In the genomic region with DNA sequence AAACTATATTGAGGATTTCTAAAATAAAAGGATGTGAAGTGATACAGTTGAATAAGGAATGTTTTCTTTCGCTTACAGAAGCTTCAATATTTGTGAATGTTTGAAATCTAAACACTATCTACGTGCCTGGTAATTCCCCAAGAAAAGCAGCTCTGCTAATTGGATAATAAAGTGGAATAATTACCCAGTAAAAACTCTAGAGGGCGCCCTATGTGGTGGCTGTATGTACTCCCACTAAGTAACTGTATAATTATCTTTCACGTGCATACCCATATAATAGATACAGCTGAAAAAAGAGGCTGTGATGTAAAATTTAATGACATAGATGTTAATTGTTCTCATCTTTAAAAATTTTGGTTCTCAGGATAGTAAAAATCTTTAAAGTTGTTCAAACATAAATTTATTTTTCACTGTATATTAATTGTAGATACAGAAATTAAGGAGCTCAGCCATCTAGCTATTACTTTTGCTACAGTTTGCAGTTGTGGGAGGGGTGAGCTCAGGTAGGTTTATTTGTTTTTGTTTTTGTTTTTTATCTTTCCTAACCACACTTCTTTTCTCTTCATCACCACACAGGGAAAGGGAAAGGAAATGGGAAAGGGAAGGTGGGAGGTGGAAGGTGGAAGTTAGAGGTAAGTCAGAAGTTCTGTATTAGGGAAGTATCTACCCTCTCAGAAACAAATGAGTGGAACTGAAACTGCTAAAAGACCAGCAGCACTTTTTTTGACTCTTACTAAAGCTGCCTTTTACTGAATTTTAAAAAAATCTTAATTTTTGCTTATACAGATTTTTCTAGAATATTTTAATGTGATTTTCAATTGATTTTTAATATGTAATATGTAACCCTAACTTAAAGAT, we compare ENCODE assay signal across 1 cellular context.
TF ChIP-seq lines count a peak whose summit lies in the region.

No MANE protein-coding gene starts in this region.

TF ChIP-seq in HepG2, 621 proteins besides CTCF, POLR2A, EP300 and RAD21 (continued from another document):
- TF ChIP-seq, protein P1, sequence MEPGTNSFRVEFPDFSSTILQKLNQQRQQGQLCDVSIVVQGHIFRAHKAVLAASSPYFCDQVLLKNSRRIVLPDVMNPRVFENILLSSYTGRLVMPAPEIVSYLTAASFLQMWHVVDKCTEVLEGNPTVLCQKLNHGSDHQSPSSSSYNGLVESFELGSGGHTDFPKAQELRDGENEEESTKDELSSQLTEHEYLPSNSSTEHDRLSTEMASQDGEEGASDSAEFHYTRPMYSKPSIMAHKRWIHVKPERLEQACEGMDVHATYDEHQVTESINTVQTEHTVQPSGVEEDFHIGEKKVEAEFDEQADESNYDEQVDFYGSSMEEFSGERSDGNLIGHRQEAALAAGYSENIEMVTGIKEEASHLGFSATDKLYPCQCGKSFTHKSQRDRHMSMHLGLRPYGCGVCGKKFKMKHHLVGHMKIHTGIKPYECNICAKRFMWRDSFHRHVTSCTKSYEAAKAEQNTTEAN (CRISPR knock-in tag; conservative IDR thresholded peaks at IDR 0.05): no peak
- TF ChIP-seq RBFOX2 (IDR thresholded peaks at IDR 0.05; ENCODE audit: low read depth, low read length) (no peak), ZFX (CRISPR knock-in tag; IDR thresholded peaks at IDR 0.05; ENCODE audit: low read depth) (no peak)
- TF ChIP-seq, protein P2, sequence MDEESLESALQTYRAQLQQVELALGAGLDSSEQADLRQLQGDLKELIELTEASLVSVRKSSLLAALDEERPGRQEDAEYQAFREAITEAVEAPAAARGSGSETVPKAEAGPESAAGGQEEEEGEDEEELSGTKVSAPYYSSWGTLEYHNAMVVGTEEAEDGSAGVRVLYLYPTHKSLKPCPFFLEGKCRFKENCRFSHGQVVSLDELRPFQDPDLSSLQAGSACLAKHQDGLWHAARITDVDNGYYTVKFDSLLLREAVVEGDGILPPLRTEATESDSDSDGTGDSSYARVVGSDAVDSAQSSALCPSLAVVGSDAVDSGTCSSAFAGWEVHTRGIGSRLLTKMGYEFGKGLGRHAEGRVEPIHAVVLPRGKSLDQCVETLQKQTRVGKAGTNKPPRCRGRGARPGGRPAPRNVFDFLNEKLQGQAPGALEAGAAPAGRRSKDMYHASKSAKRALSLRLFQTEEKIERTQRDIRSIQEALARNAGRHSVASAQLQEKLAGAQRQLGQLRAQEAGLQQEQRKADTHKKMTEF (CRISPR knock-in tag; IDR thresholded peaks at IDR 0.05): no peak
- TF ChIP-seq, protein P3, sequence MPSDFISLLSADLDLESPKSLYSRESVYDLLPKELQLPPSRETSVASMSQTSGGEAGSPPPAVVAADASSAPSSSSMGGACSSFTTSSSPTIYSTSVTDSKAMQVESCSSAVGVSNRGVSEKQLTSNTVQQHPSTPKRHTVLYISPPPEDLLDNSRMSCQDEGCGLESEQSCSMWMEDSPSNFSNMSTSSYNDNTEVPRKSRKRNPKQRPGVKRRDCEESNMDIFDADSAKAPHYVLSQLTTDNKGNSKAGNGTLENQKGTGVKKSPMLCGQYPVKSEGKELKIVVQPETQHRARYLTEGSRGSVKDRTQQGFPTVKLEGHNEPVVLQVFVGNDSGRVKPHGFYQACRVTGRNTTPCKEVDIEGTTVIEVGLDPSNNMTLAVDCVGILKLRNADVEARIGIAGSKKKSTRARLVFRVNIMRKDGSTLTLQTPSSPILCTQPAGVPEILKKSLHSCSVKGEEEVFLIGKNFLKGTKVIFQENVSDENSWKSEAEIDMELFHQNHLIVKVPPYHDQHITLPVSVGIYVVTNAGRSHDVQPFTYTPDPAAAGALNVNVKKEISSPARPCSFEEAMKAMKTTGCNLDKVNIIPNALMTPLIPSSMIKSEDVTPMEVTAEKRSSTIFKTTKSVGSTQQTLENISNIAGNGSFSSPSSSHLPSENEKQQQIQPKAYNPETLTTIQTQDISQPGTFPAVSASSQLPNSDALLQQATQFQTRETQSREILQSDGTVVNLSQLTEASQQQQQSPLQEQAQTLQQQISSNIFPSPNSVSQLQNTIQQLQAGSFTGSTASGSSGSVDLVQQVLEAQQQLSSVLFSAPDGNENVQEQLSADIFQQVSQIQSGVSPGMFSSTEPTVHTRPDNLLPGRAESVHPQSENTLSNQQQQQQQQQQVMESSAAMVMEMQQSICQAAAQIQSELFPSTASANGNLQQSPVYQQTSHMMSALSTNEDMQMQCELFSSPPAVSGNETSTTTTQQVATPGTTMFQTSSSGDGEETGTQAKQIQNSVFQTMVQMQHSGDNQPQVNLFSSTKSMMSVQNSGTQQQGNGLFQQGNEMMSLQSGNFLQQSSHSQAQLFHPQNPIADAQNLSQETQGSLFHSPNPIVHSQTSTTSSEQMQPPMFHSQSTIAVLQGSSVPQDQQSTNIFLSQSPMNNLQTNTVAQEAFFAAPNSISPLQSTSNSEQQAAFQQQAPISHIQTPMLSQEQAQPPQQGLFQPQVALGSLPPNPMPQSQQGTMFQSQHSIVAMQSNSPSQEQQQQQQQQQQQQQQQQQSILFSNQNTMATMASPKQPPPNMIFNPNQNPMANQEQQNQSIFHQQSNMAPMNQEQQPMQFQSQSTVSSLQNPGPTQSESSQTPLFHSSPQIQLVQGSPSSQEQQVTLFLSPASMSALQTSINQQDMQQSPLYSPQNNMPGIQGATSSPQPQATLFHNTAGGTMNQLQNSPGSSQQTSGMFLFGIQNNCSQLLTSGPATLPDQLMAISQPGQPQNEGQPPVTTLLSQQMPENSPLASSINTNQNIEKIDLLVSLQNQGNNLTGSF (CRISPR knock-in tag; IDR thresholded peaks at IDR 0.05): no peak
- TF ChIP-seq, protein P4, sequence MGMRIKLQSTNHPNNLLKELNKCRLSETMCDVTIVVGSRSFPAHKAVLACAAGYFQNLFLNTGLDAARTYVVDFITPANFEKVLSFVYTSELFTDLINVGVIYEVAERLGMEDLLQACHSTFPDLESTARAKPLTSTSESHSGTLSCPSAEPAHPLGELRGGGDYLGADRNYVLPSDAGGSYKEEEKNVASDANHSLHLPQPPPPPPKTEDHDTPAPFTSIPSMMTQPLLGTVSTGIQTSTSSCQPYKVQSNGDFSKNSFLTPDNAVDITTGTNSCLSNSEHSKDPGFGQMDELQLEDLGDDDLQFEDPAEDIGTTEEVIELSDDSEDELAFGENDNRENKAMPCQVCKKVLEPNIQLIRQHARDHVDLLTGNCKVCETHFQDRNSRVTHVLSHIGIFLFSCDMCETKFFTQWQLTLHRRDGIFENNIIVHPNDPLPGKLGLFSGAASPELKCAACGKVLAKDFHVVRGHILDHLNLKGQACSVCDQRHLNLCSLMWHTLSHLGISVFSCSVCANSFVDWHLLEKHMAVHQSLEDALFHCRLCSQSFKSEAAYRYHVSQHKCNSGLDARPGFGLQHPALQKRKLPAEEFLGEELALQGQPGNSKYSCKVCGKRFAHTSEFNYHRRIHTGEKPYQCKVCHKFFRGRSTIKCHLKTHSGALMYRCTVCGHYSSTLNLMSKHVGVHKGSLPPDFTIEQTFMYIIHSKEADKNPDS (CRISPR knock-in tag; IDR thresholded peaks at IDR 0.05): no peak
TF ChIP-seq in HepG2: peak in this region for 0.
